8 cellular contexts compared by ENCODE assay signal in genomic region chr17:16439867-16440351, GRCh38. TPM values are rescaled to one million over a fixed set of nuclear protein-coding genes. Genes with fewer than 3 reads are reported as not detected.
DNase-seq lines count a peak whose midpoint lies in the region; ATAC-seq and TF ChIP-seq lines count a peak whose summit lies in the region.

No MANE protein-coding gene starts in this region.

- H3K4me1 Mint-ChIP-seq in T-cell: peaks cover 51 to 55% (median 55%) of the 10 kb centered on the region in 3 donors

- no peaks in the 10 kb centered on the region for H3K27me3 Mint-ChIP-seq in T-cell

- H3K4me2 ChIP-seq in parathyroid adenoma (ENCODE audit: low read length): peak overlapping the region; percentile 100

- no peaks in the 10 kb centered on the region for H3K27me3 ChIP-seq in parathyroid adenoma (ENCODE audit: control insufficient read depth, insufficient read depth, low read length)

- no peaks in the 10 kb centered on the region for H3K9me3 Mint-ChIP-seq in T-cell

- CTCF ChIA-PET in T-cell (lab: Charles Lee): interaction anchor here (0.5 to 0.7 kb wide), 3 partner anchors 59 to 446 kb away, joined by 3 to 4 read pairs (median 3); no protein-coding TSS in a partner anchor

- no peak overlapping the region for H3K27ac ChIP-seq in parathyroid adenoma

- no peak overlapping the region for H3K9ac ChIP-seq in parathyroid adenoma

- no peak overlapping the region for H2AFZ ChIP-seq in parathyroid adenoma

- H3K79me2 ChIP-seq in parathyroid adenoma: peaks cover 13% of the 10 kb centered on the region

- H3K4me3 ChIP-seq in parathyroid adenoma (ENCODE audit: low read depth, low read length): peak overlapping the region; percentile 96

- peaks cover 13% of the 10 kb centered on the region for H3K4me1 ChIP-seq in parathyroid adenoma

- peak; percentile 36 for TF ChIP-seq POLR2A in erythroblast (IDR thresholded peaks at IDR 0.05; ENCODE audit: low read length)

- POLR2A ChIA-PET in T-cell (lab: Charles Lee): no interaction called here

- no peak for DNase-seq in activated CD4-positive, CD25-positive, alpha-beta regulatory T cell (lab: John Stamatoyannopoulos, UW)
- DNase-seq in T-cell (peak in 28 of 34 experiments; percentile 6 to 66 (median 40)), erythroblast (lab: John Stamatoyannopoulos, UW) (peak; percentile 70 to 80), HuH-7 (ENCODE audit: low spot score) (no peak)

- ATAC-seq in activated CD4-positive, CD25-positive, alpha-beta regulatory T cell treated with anti-CD3 and anti-CD28 coated beads, Interleukin-2, amount 50 U/mL, for 24 hours: peak; percentile 9 to 21
- ATAC-seq in T-cell (replicated peaks in 1 of 4) (peak in 1 of 4 experiments; percentile 23), GM18909 (IDR thresholded peaks at IDR 0.05; ENCODE audit: poor library complexity, unreplicated experiment) (no peak), GM18502 (IDR thresholded peaks at IDR 0.05; ENCODE audit: poor library complexity, unreplicated experiment) (no peak)

- no peaks in the 10 kb centered on the region for H3K36me3 ChIP-seq in parathyroid adenoma (ENCODE audit: control insufficient read depth, insufficient read depth, low read length)

- H3K27ac Mint-ChIP-seq in T-cell: peak overlapping the region; percentile 97 to 98

- no peak for TF ChIP-seq CTCF in parathyroid adenoma (IDR thresholded peaks at IDR 0.05)

- H3K4me3 Mint-ChIP-seq in T-cell: peak overlapping the region; percentile 97 to 100 (median 97)

- peaks cover 34% of the 10 kb centered on the region for H3K36me3 Mint-ChIP-seq in T-cell

- no peaks in the 10 kb centered on the region for H3K9me3 ChIP-seq in parathyroid adenoma (ENCODE audit: control insufficient read depth, low read length)

RNA-seq across cellular contexts. Expression of gene TRPV2, which starts 24.5 kb away (rescaled TPM):
- total RNA-seq in T-cell: 100 to 1,000 TPM in 4 of 5 donors, 10 to 100 TPM in 1; 91.3 to 127 (median 122) TPM

RNA-seq across cellular contexts. Expression of gene LRRC75A, which starts 52.1 kb away (rescaled TPM):
- 1 to 10 TPM; 3.5 to 7.8 (median 5.4) TPM for total RNA-seq in T-cell

RNA-seq across cellular contexts. Expression of gene UBB, which starts 59.0 kb away (rescaled TPM):
- 100 to 1,000 TPM; 669 to 892 (median 718) TPM for total RNA-seq in T-cell

Comparison
In these comparisons a context has a peak if more than half of its experiments do, and no peak if none do; other contexts are left out.
1. ATAC-seq: peak in activated CD4-positive, CD25-positive, alpha-beta regulatory T cell treated with anti-CD3 and anti-CD28 coated beads, Interleukin-2, amount 50 U/mL, for 24 hours (2 of 2); none in GM18909 (single experiment) and GM18502 (single experiment).
2. DNase-seq: peak in T-cell (28 of 34) and erythroblast (2 of 2); none in activated CD4-positive, CD25-positive, alpha-beta regulatory T cell (0 of 4) and HuH-7 (single experiment).